ENCODE assay signal across 33 cellular contexts in genomic region chr12:104911942-104912341, GRCh38.
"Had no signal": no experiment of that assay in that cellular context is flagged by ENCODE, and none has a peak within 500 bp of the region (broad histone marks: within the 10 kb centered on the region; RNA-seq: fewer than 3 reads in every experiment).

No MANE protein-coding gene starts in this region.

- ATAC-seq: activated naive CD4-positive, alpha-beta T cell treated with anti-CD3 and anti-CD28 coated beads, Interleukin-2, amount 50 U/mL, for 72 hours; activated naive CD8-positive, alpha-beta T cell treated with anti-CD3 and anti-CD28 coated beads, Interleukin-2, amount 50 U/mL, for 24 hours; activated T-cell treated with anti-CD3 and anti-CD28 coated beads, Interleukin-2, amount 50 U/mL, for 4 hours; activated T-cell treated with anti-CD3 and anti-CD28 coated beads, Interleukin-2, amount 50 U/mL, for 72 hours; activated T-helper 17 cell treated with anti-CD3 and anti-CD28 coated beads, Interleukin-2, amount 50 U/mL, for 72 hours; body of pancreas had no signal

- H3K27ac ChIP-seq: adrenal gland, ascending aorta, body of pancreas, brain microvascular endothelial cell, breast epithelium, cardiac muscle cell had no signal

- H3K27me3 ChIP-seq: adrenal gland, ascending aorta, body of pancreas, brain microvascular endothelial cell, breast epithelium, cardiac muscle cell had no signal

- H3K4me3 ChIP-seq: adrenal gland, ascending aorta, body of pancreas, breast epithelium, cardiac muscle cell had no signal

- FAIRE-seq: astrocyte, bronchial epithelial cell had no signal

- H3K36me3 ChIP-seq: adrenal gland, ascending aorta, brain microvascular endothelial cell, breast epithelium, cardiac muscle cell had no signal

- DNase-seq: activated effector memory CD4-positive, alpha-beta T cell treated with anti-CD3 and anti-CD28 coated beads, Interleukin-2, amount 50 U/mL, for 16 hours; activated effector memory CD4-positive, alpha-beta T cell treated with Interleukin-2 at 50 U/mL for 16 hours; activated gamma-delta T cell; activated gamma-delta T cell treated with Interleukin-2 at 50 U/mL for 16 hours; activated naive CD4-positive, alpha-beta T cell; activated naive CD4-positive, alpha-beta T cell treated with anti-CD3 and anti-CD28 coated beads for 36 hours; activated naive CD4-positive, alpha-beta T cell treated with anti-CD3 and anti-CD28 coated beads, Interleukin-2, amount 10 ng/mL, durations not matched to agents 7 days and 5 days; activated naive CD4-positive, alpha-beta T cell treated with anti-CD3 and anti-CD28 coated beads, Interleukin-2, amount 50 U/mL, for 16 hours; activated naive CD4-positive, alpha-beta T cell treated with Interleukin-2 at 50 U/mL for 16 hours; activated naive CD8-positive, alpha-beta T cell treated with anti-CD3 and anti-CD28 coated beads for 36 hours; activated naive CD8-positive, alpha-beta T cell treated with anti-CD3 and anti-CD28 coated beads, Interleukin-2, amount 10 ng/mL, durations not matched to agents 7 days and 5 days; activated naive CD8-positive, alpha-beta T cell treated with anti-CD3 and anti-CD28 coated beads, Interleukin-2, amount 50 U/mL, for 24 hours; activated T-cell treated with anti-CD3 and anti-CD28 coated beads, Interleukin-2, amount 50 U/mL, for 24 hours; activated T-cell treated with anti-CD3 and anti-CD28 coated beads, Interleukin-2, amount 50 U/mL, for 4 hours; activated T-cell treated with anti-CD3 and anti-CD28 coated beads, Interleukin-2, amount 50 U/mL, for 48 hours; activated T-cell treated with anti-CD3 and anti-CD28 coated beads, Interleukin-2, amount 50 U/mL, for 72 hours; adrenal gland; amniotic stem cell; amygdala; anterior cingulate cortex; aorta; body of pancreas; brain microvascular endothelial cell; caudate nucleus; central memory CD4-positive, alpha-beta T cell; cerebellar nuclear complex had no signal

- H3K4me1 ChIP-seq: body of pancreas, breast epithelium had no signal

- H3K9me3 ChIP-seq: adrenal gland, ascending aorta, body of pancreas, breast epithelium had no signal
